1 cellular context compared by ENCODE assay signal in the genomic region with DNA sequence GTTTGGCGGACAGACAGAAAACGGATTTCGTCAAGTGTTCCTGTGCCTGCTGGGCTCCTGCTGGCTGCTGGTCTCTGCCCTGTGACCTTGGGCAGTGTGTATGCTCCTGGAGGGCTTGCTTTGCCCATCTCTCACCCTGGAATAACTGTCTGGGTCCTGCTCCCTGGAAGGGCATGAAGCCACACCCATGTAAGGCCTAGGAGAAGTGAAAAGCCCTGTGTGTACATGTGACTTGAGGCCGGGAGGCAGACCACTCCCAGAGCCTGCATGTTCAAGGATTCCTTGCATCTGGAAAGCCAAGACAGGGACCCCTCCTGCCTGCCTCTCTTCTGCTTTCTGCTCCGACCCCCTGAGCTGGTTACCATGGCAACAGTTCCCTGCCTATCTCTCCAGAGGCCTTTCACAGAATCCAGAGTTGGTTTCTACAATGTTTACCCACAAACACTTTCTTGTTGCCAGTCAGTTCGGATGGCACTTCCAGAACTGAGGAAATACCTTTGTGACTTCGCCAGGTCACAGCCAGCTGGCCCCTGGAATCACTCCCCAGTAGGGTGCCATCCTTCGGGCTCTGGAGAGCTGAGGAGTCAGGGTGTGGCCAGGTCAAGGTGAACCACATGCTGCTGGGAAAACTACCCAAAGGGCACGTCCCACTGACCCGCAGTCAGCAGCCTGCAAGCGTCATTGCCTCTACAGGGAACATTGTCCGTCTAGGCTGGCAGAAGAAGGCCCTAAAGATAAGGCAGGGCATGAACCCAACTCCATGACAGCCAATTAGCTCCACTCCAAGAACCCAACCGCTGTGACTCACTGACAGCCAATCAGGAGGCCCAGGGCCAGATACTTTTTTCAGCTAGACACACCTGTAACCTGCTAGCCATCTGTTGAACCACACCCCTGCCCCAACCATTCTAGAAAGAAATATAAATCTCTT.
TF ChIP-seq lines count a peak whose summit lies in the region.

No MANE protein-coding gene starts in this region.

TF ChIP-seq in HEK293, 187 proteins besides CTCF, POLR2A, EP300 and RAD21 (continued from another document):
- TF ChIP-seq SCRT1 (tag by site-specific recombination; IDR thresholded peaks at IDR 0.05; ENCODE audit: borderline replicate concordance) (peak; percentile 98), ZIC2 (tag by site-specific recombination; IDR thresholded peaks at IDR 0.05) (peak; percentile 66), ZNF335 (tag by site-specific recombination; conservative IDR thresholded peaks at IDR 0.05) (0 out of 2 replicates have a peak, but pooled peaks have one; percentile 7), ZBTB48 (tag by site-specific recombination; IDR thresholded peaks at IDR 0.05) (0 out of 2 replicates have a peak, but pooled peaks have one; percentile 16), SCRT2 (tag by site-specific recombination; IDR thresholded peaks at IDR 0.05) (peak; percentile 97)
